8 cellular contexts compared by ENCODE assay signal in the genomic region with DNA sequence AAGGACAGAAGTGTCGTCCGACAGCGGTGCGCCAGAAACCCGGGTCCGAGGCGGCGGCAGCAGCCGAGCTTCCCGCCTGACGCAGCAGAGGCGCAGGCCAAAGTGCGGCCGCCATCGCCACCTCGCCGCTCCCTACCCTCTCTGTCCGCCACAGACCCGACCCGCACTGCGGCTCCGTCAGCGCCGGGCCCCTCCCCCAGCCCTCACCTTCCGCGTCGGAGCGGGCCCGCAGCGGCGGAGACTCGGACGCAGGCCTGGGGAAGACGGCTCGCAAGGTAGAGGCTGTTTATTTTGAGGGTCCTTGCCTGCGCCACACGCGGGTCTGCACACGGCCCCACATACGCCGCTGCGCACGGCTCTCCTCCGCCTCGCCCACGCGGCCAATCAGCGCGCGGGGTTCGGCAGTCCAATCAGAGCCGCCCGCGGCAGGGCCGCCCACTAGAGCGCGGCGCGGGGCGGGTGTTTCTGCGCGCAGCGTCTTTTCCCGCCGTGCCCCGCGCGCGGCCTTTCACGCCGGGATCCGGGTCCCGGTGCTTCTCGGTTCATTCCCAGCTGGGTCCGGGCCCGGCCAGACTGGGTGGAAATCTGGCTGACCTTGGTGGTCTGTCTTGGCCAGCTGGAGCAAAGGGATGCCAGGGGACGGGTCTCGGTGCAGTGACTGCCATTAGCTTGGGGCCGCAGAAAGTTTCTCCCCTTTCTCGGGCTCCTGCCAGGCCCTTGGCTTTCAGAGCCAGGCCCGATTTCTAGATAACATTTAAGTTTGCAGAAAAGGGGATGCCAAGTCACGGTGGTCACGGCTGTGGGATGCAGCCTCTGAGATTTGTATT. TPM values are rescaled to one million over a fixed set of nuclear protein-coding genes. Genes with fewer than 3 reads are reported as not detected.
A peak's percentile ranks its signal among the peaks of the same experiment; 100 is the strongest.
DNase-seq lines count a peak whose midpoint lies in the region; ATAC-seq and TF ChIP-seq lines count a peak whose summit lies in the region.

Gene CNBP (minus strand): TSS at position 328 of the 827 bp plus-strand sequence. CDS start 12,139 bp downstream, outside the sequence.

- H3K36me3 Mint-ChIP-seq in type B pancreatic cell: peaks cover 15% of the 10 kb centered on the region

- H3K27me3 Mint-ChIP-seq in type B pancreatic cell: no peaks in the 10 kb centered on the region

- H3K4me3 ChIP-seq in adrenal gland: peak within 1 kb of the TSS; percentile 82 to 100 (median 92)
- H3K4me3 ChIP-seq in heart left ventricle: peak within 1 kb of the TSS; percentile 66 to 99 (median 88)

- no peaks in the 10 kb centered on the region for H3K9me3 Mint-ChIP-seq in type B pancreatic cell

- TF ChIP-seq POLR2A in adrenal gland (IDR thresholded peaks at IDR 0.05) (peak; percentile 94 to 99), heart left ventricle (IDR thresholded peaks at IDR 0.05) (peak; percentile 76 to 99)

- TF ChIP-seq CTCF in GM13977 (IDR thresholded peaks at IDR 0.05; ENCODE audit: extremely low read depth, insufficient read depth, missing control alignments): no peak
- TF ChIP-seq CTCF in adrenal gland (IDR thresholded peaks at IDR 0.05): no peak
- TF ChIP-seq CTCF in heart left ventricle (IDR thresholded peaks at IDR 0.05): no peak
- TF ChIP-seq CTCF in type B pancreatic cell (conservative IDR thresholded peaks at IDR 0.05): no peak

- H3K36me3 ChIP-seq in adrenal gland (replicated peaks in 1 of 2): peaks cover 0 to 5% of the 10 kb centered on the region in 2 donors
- H3K36me3 ChIP-seq in heart left ventricle: peaks cover 0 to 18% (median 9%) of the 10 kb centered on the region in 9 donors

- in situ Hi-C loops in GM13977 (cut with MboI; ENCODE audit: low pct_unique_long_range_greater_than_20kb, low sequenced_read_pairs, unreplicated experiment): no loop called here

- intact Hi-C loops in adrenal gland (cut with DNase I): loop anchor here in 1 of 2 donors (5.0 kb wide), 1 partner anchor 64 kb away; the partner anchor contains the start of gene COPG1
- intact Hi-C loops in heart left ventricle (cut with DNase I): loop anchor here in 8 of 10 donors (1.0 to 5.0 kb wide), 6 partner anchors 21 to 64 kb away; partner anchors contain the start of genes COPG1 (in 5 of the 8) and RAB43 (in 1 of the 8)
- intact Hi-C loops in posterior cingulate gyrus (cut with DNase I): loop anchor here (5.0 kb wide), 1 partner anchor 64 kb away; the partner anchor contains the start of gene COPG1

- peak within 1 kb of the TSS; percentile 96 for H3K27ac Mint-ChIP-seq in type B pancreatic cell

- H3K4me1 ChIP-seq in adrenal gland (replicated peaks in 1 of 2): peaks cover 35 to 58% of the 10 kb centered on the region in 2 donors
- peaks cover 10 to 68% (median 45%) of the 10 kb centered on the region in 12 donors for H3K4me1 ChIP-seq in heart left ventricle

- 0 to 1% (median 1%) methylated on average over 13 to 83 of the region's 83 CpGs for WGBS in adrenal gland, 4 donors
- 0% methylated on average over 14 to 83 of the region's 83 CpGs for WGBS in heart left ventricle, 4 donors

- H3K4me1 Mint-ChIP-seq in type B pancreatic cell (ENCODE audit: unreplicated experiment): peaks cover 20% of the 10 kb centered on the region

- no peaks in the 10 kb centered on the region for H3K27me3 ChIP-seq in adrenal gland
- H3K27me3 ChIP-seq in heart left ventricle: no peaks in the 10 kb centered on the region

- DNase-seq in GM13977 (ENCODE audit: low spot score): peak; percentile 98
- DNase-seq in NCI-H146 treated with DMSO at 0.1 percent for 48 hours (lab: John Stamatoyannopoulos, UW; ENCODE audit: unreplicated experiment): peak; percentile 97
- DNase-seq in T-helper 1 cell: peak; percentile 83 to 95 (median 84)
- DNase-seq in adrenal gland: peak; percentile 92 to 96 (median 94)
- DNase-seq in heart left ventricle: peak; percentile 95 to 97 (median 95)
- DNase-seq in posterior cingulate gyrus: peak; percentile 84 to 99 (median 92)
- peak; percentile 95 for DNase-seq in type B pancreatic cell (ENCODE audit: extremely low spot score, unreplicated experiment)

- H3K27ac ChIP-seq in adrenal gland: peak within 1 kb of the TSS; percentile 96 to 99 (median 99)
- H3K27ac ChIP-seq in heart left ventricle: peak within 1 kb of the TSS; percentile 92 to 100 (median 98)

- ATAC-seq in HG02870 (IDR thresholded peaks at IDR 0.05; ENCODE audit: unreplicated experiment) (peak; percentile 87), heart left ventricle (peak; percentile 97 to 99 (median 98))

- H3K9me3 ChIP-seq in adrenal gland (replicated peaks in 1 of 3) (no peaks in the 10 kb centered on the region), heart left ventricle (no peaks in the 10 kb centered on the region)

- peak within 1 kb of the TSS; percentile 95 for H3K4me3 Mint-ChIP-seq in type B pancreatic cell

RNA-seq across cellular contexts. Expression of gene CNBP, which starts in this region (rescaled TPM):
- total RNA-seq in adrenal gland (100 to 1,000 TPM; 336 to 804 (median 488) TPM), heart left ventricle (100 to 1,000 TPM; 388 to 743 (median 512) TPM), type B pancreatic cell (ENCODE audit: low replicate concordance) (238 and 260 TPM in 2 replicates)
- polyA plus RNA-seq in adrenal gland (100 to 1,000 TPM; 373 to 465 (median 424) TPM), heart left ventricle (100 to 1,000 TPM; 376 to 501 TPM)

Comparison
In these comparisons a context has a peak if more than half of its experiments do, and no peak if none do; other contexts are left out.
1. Peak in every context shown above with its lines: DNase-seq, ATAC-seq, H3K4me3 ChIP-seq and H3K27ac ChIP-seq.